1 cellular context compared by ENCODE assay signal in genomic region chr10:29113251-29113945, GRCh38.
TF ChIP-seq lines count a peak whose summit lies in the region.

No MANE protein-coding gene starts in this region.

TF ChIP-seq in H1, 55 proteins besides CTCF, POLR2A, EP300 and RAD21 (continued from another document):
- TF ChIP-seq RNF2 (IDR thresholded peaks at IDR 0.05; ENCODE audit: borderline replicate concordance, low read depth, low read length, missing control alignments, poor library complexity, severe bottlenecking) (no peak), NANOG (IDR thresholded peaks at IDR 0.05; ENCODE audit: insufficient read depth, low read depth, low read length, poor library complexity, severe bottlenecking) (no peak), SP4 (IDR thresholded peaks at IDR 0.05; ENCODE audit: low read length) (no peak), FOSL1 (IDR thresholded peaks at IDR 0.05; ENCODE audit: insufficient read depth, low read depth, low read length) (no peak), NRF1 (IDR thresholded peaks at IDR 0.05; ENCODE audit: low read depth, low read length) (no peak), TBP (IDR thresholded peaks at IDR 0.05; ENCODE audit: low read depth, low read length) (no peak), SAP30 (IDR thresholded peaks at IDR 0.05; ENCODE audit: insufficient read depth, insufficient replicate concordance, low read length) (no peak), USF2 (IDR thresholded peaks at IDR 0.05; ENCODE audit: low read length) (no peak), RXRA (IDR thresholded peaks at IDR 0.05; ENCODE audit: insufficient read depth, low read depth, low read length) (no peak), CBX8 (IDR thresholded peaks at IDR 0.05; ENCODE audit: borderline replicate concordance, low read depth, low read length) (no peak), CTBP2 (IDR thresholded peaks at IDR 0.05; ENCODE audit: borderline replicate concordance, insufficient read depth, insufficient read length, low read length) (no peak), KDM4A (IDR thresholded peaks at IDR 0.05; ENCODE audit: low read depth, low read length, severe bottlenecking) (no peak), BACH1 (IDR thresholded peaks at IDR 0.05; ENCODE audit: low read length) (no peak), SUZ12 (IDR thresholded peaks at IDR 0.05; ENCODE audit: low read length) (no peak), ZNF274 (IDR thresholded peaks at IDR 0.05; ENCODE audit: borderline replicate concordance, extremely low read depth, low read length) (no peak)
- TF ChIP-seq, protein P1, sequence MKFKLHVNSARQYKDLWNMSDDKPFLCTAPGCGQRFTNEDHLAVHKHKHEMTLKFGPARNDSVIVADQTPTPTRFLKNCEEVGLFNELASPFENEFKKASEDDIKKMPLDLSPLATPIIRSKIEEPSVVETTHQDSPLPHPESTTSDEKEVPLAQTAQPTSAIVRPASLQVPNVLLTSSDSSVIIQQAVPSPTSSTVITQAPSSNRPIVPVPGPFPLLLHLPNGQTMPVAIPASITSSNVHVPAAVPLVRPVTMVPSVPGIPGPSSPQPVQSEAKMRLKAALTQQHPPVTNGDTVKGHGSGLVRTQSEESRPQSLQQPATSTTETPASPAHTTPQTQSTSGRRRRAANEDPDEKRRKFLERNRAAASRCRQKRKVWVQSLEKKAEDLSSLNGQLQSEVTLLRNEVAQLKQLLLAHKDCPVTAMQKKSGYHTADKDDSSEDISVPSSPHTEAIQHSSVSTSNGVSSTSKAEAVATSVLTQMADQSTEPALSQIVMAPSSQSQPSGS (IDR thresholded peaks at IDR 0.05; ENCODE audit: low read length): no peak
